ENCODE assay signal across 1 cellular context in genomic region chr2:20205915-20206524, GRCh38.
TF ChIP-seq lines count a peak whose summit lies in the region.

No MANE protein-coding gene starts in this region.

TF ChIP-seq in SK-N-SH, 30 proteins besides CTCF, POLR2A, EP300 and RAD21:
- TF ChIP-seq TAF1 (IDR thresholded peaks at IDR 0.05; ENCODE audit: borderline replicate concordance, low read depth, low read length) (no peak), GABPA (IDR thresholded peaks at IDR 0.05; ENCODE audit: low read depth) (no peak), RXRA (IDR thresholded peaks at IDR 0.05; ENCODE audit: borderline replicate concordance, low read depth) (no peak), FOSL2 (IDR thresholded peaks at IDR 0.05; ENCODE audit: borderline replicate concordance, low read depth) (no peak), NRF1 (IDR thresholded peaks at IDR 0.05; ENCODE audit: low read depth, low read length) (no peak), CHD2 (IDR thresholded peaks at IDR 0.05; ENCODE audit: low read length, partially characterized antibody) (no peak), USF2 (IDR thresholded peaks at IDR 0.05; ENCODE audit: borderline replicate concordance, low read depth, low read length) (no peak), ELF1 (IDR thresholded peaks at IDR 0.05) (no peak)
- TF ChIP-seq, protein P1, sequence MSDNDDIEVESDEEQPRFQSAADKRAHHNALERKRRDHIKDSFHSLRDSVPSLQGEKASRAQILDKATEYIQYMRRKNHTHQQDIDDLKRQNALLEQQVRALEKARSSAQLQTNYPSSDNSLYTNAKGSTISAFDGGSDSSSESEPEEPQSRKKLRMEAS (IDR thresholded peaks at IDR 0.05; ENCODE audit: low read depth): no peak
- TF ChIP-seq, protein P2, sequence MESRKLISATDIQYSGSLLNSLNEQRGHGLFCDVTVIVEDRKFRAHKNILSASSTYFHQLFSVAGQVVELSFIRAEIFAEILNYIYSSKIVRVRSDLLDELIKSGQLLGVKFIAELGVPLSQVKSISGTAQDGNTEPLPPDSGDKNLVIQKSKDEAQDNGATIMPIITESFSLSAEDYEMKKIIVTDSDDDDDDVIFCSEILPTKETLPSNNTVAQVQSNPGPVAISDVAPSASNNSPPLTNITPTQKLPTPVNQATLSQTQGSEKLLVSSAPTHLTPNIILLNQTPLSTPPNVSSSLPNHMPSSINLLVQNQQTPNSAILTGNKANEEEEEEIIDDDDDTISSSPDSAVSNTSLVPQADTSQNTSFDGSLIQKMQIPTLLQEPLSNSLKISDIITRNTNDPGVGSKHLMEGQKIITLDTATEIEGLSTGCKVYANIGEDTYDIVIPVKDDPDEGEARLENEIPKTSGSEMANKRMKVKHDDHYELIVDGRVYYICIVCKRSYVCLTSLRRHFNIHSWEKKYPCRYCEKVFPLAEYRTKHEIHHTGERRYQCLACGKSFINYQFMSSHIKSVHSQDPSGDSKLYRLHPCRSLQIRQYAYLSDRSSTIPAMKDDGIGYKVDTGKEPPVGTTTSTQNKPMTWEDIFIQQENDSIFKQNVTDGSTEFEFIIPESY (IDR thresholded peaks at IDR 0.05; ENCODE audit: borderline replicate concordance, low read depth): no peak
